ENCODE assay signal across 24 cellular contexts in the genomic region with DNA sequence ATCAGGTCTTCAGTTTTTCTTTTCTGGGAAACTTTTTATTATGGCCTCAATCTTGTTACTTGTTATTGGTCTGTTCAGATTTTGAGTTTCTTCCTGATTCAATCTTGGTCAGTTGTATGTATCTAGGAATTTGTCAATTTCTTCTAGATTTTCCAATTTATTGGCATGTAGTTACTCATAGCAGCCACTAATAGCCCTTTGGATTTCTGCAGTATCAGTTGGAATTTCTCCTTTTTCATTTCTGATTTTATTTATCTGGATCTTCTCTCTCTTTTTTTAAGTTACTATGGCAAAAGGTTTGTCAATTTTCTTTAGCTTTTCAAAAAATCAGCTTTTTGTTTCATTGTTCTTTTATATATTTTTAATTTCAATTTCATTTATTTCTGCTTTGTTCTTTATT.
"Had no signal": no experiment of that assay in that cellular context is flagged by ENCODE, and none has a peak within 500 bp of the region (broad histone marks: within the 10 kb centered on the region; RNA-seq: fewer than 3 reads in every experiment).

No MANE protein-coding gene starts in this region.

- H3K4me1 Mint-ChIP-seq: naive thymus-derived CD8-positive, alpha-beta T cell; nephron; stimulated activated memory B cell treated with anti-CD40 and anti-IgM and Interleukin-4, amounts not matched to agents 10 μg/mL and 1 μg/mL and 100 μg/mL, for 72 hours; stimulated activated naive CD8-positive, alpha-beta T cell treated with anti-CD3 and anti-CD28 coated beads, Interleukin-15, amount 100 ng/mL, for 72 hours had no signal

- H3K27ac ChIP-seq: hepatocyte, left ventricle myocardium inferior, neural progenitor cell, neutrophil, parathyroid adenoma, right atrium auricular region, right lobe of liver, tibial nerve, upper lobe of left lung, vagina had no signal

- H3K27me3 Mint-ChIP-seq: naive thymus-derived CD8-positive, alpha-beta T cell; stimulated activated memory B cell treated with anti-CD40 and anti-IgM and Interleukin-4, amounts not matched to agents 10 μg/mL and 1 μg/mL and 100 μg/mL, for 72 hours; stimulated activated naive CD8-positive, alpha-beta T cell treated with anti-CD3 and anti-CD28 coated beads, Interleukin-15, amount 100 ng/mL, for 72 hours had no signal

- H3K9ac ChIP-seq: neural progenitor cell, parathyroid adenoma had no signal

- H3K4me2 ChIP-seq: hepatocyte, neural progenitor cell, smooth muscle cell had no signal

- H3K36me3 ChIP-seq: left ventricle myocardium inferior, neural progenitor cell, neutrophil, right atrium auricular region, right lobe of liver, tibial nerve, upper lobe of left lung, vagina had no signal

- H3K27me3 ChIP-seq: hepatocyte, neural progenitor cell, neutrophil, right atrium auricular region, right lobe of liver, tibial nerve, upper lobe of left lung, vagina had no signal

- H3K4me3 ChIP-seq: hepatocyte, left ventricle myocardium inferior, lung, neural progenitor cell, right atrium auricular region, right lobe of liver, smooth muscle cell, tibial nerve, upper lobe of left lung, vagina had no signal

- H3K4me3 Mint-ChIP-seq: naive thymus-derived CD8-positive, alpha-beta T cell; nephron; neural progenitor cell; stimulated activated memory B cell treated with anti-CD40 and anti-IgM and Interleukin-4, amounts not matched to agents 10 μg/mL and 1 μg/mL and 100 μg/mL, for 72 hours; stimulated activated naive CD8-positive, alpha-beta T cell treated with anti-CD3 and anti-CD28 coated beads, Interleukin-15, amount 100 ng/mL, for 72 hours had no signal

- H3K27ac Mint-ChIP-seq: naive thymus-derived CD8-positive, alpha-beta T cell; nephron; neural progenitor cell; stimulated activated memory B cell treated with anti-CD40 and anti-IgM and Interleukin-4, amounts not matched to agents 10 μg/mL and 1 μg/mL and 100 μg/mL, for 72 hours; stimulated activated naive CD8-positive, alpha-beta T cell treated with anti-CD3 and anti-CD28 coated beads, Interleukin-15, amount 100 ng/mL, for 72 hours had no signal

- H3K4me1 ChIP-seq: left ventricle myocardium inferior, parathyroid adenoma, right atrium auricular region, right lobe of liver, tibial nerve, upper lobe of left lung, vagina had no signal

- H3K36me3 Mint-ChIP-seq: neural progenitor cell; stimulated activated memory B cell treated with anti-CD40 and anti-IgM and Interleukin-4, amounts not matched to agents 10 μg/mL and 1 μg/mL and 100 μg/mL, for 72 hours had no signal

- DNase-seq: islet precursor cell; left ventricle myocardium inferior; naive thymus-derived CD8-positive, alpha-beta T cell; occipital lobe; right lobe of liver; stimulated activated CD4-positive, alpha-beta T cell treated with anti-CD3 and anti-CD28 coated beads, Interleukin-1b, Interleukin-23, amount 100 ng/mL, for 48 hours; stimulated activated CD4-positive, alpha-beta T cell treated with anti-CD3 and anti-CD28 coated beads, Interleukin-2, amount 100 ng/mL, for 48 hours; stimulated activated CD4-positive, alpha-beta T cell treated with anti-CD3 and anti-CD28 coated beads, Interleukin-4, amount 100 ng/mL, for 4 hours; stimulated activated CD8-positive, alpha-beta memory T cell treated with anti-CD3 and anti-CD28 coated beads, Interleukin-4, amount 100 ng/mL, for 48 hours; stimulated activated naive CD4-positive, alpha-beta T cell treated with Interleukin-2 at 50 U/mL for 16 hours; stimulated activated naive CD8-positive, alpha-beta T cell treated with anti-CD3 and anti-CD28 coated beads, Interleukin-15, amount 100 ng/mL, for 72 hours; substantia nigra; upper lobe of left lung had no signal

- H3K79me2 ChIP-seq: hepatocyte, parathyroid adenoma had no signal

- ATAC-seq: naive thymus-derived CD8-positive, alpha-beta T cell; right lobe of liver; stimulated activated memory B cell treated with anti-CD40 and anti-IgM and Interleukin-4, amounts not matched to agents 10 μg/mL and 1 μg/mL and 100 μg/mL, for 72 hours; stimulated activated naive CD8-positive, alpha-beta T cell treated with anti-CD3 and anti-CD28 coated beads, Interleukin-15, amount 100 ng/mL, for 72 hours had no signal
